Comparison of ENCODE assay signal across 2 cellular contexts in the genomic region with DNA sequence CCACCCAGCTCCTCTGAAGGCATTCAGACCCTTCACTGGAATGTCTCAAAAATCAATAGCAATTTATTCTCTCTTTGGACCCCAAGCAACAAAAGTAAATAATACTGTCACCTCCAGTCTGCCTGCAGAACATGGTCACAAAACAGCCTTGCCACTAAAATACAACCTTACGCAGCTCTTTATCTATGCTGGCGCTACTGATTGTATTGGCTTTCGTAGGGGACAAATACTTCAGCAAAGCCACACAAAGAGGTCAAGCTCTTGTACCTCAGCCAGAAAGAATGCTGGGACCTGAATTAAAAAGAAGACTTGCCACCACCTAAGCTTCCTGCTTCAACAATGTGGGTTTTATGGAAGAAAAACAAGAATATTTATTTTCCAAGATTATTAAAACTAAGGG.
TF ChIP-seq lines count a peak whose summit lies in the region.

No MANE protein-coding gene starts in this region.

TF ChIP-seq in liver, 16 proteins besides CTCF, POLR2A, EP300 and RAD21:
- no peak for TF ChIP-seq HNF4G (IDR thresholded peaks at IDR 0.05)
- TF ChIP-seq REST (IDR thresholded peaks at IDR 0.05), result no peak
- no peak for TF ChIP-seq EGR1 (IDR thresholded peaks at IDR 0.05; ENCODE audit: low read depth in 2 of 2)
- TF ChIP-seq, protein P1, sequence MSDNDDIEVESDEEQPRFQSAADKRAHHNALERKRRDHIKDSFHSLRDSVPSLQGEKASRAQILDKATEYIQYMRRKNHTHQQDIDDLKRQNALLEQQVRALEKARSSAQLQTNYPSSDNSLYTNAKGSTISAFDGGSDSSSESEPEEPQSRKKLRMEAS (IDR thresholded peaks at IDR 0.05), result no peak
- no peak for TF ChIP-seq GABPA (IDR thresholded peaks at IDR 0.05 in 1 of 2, conservative IDR thresholded peaks at IDR 0.05 in 1 of 2)
- TF ChIP-seq SP1 (IDR thresholded peaks at IDR 0.05), result peak; percentile 24
- peak; percentile 35 to 60 for TF ChIP-seq HNF4A (conservative IDR thresholded peaks at IDR 0.05)
- TF ChIP-seq FOXA2 (IDR thresholded peaks at IDR 0.05), result no peak
- TF ChIP-seq, protein P2, sequence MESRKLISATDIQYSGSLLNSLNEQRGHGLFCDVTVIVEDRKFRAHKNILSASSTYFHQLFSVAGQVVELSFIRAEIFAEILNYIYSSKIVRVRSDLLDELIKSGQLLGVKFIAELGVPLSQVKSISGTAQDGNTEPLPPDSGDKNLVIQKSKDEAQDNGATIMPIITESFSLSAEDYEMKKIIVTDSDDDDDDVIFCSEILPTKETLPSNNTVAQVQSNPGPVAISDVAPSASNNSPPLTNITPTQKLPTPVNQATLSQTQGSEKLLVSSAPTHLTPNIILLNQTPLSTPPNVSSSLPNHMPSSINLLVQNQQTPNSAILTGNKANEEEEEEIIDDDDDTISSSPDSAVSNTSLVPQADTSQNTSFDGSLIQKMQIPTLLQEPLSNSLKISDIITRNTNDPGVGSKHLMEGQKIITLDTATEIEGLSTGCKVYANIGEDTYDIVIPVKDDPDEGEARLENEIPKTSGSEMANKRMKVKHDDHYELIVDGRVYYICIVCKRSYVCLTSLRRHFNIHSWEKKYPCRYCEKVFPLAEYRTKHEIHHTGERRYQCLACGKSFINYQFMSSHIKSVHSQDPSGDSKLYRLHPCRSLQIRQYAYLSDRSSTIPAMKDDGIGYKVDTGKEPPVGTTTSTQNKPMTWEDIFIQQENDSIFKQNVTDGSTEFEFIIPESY (IDR thresholded peaks at IDR 0.05), result no peak
- TF ChIP-seq ATF3 (IDR thresholded peaks at IDR 0.05), result no peak
- TF ChIP-seq JUND (IDR thresholded peaks at IDR 0.05), result no peak
- no peak for TF ChIP-seq FOXA1 (IDR thresholded peaks at IDR 0.05)
- no peak for TF ChIP-seq TAF1 (conservative IDR thresholded peaks at IDR 0.05)
- peak in 1 of 2 donors; percentile 23 for TF ChIP-seq RXRA (IDR thresholded peaks at IDR 0.05)
- no peak for TF ChIP-seq YY1 (IDR thresholded peaks at IDR 0.05)
- TF ChIP-seq NR2F2 (IDR thresholded peaks at IDR 0.05), result peak; percentile 65

TF ChIP-seq in HepG2, 621 proteins besides CTCF, POLR2A, EP300 and RAD21:
- no peak for TF ChIP-seq PAWR (CRISPR knock-in tag; IDR thresholded peaks at IDR 0.05; ENCODE audit: borderline replicate concordance)
- no peak for TF ChIP-seq ZSCAN29 (CRISPR knock-in tag; conservative IDR thresholded peaks at IDR 0.05)
- TF ChIP-seq MED1 (CRISPR knock-in tag; IDR thresholded peaks at IDR 0.05), result no peak
- no peak for TF ChIP-seq SALL1 (CRISPR knock-in tag; IDR thresholded peaks at IDR 0.05)
- TF ChIP-seq ZNF543 (CRISPR knock-in tag; IDR thresholded peaks at IDR 0.05), result no peak
- no peak for TF ChIP-seq ZNF563 (CRISPR knock-in tag; IDR thresholded peaks at IDR 0.05)
- TF ChIP-seq ATF7-NPFF (CRISPR knock-in tag; IDR thresholded peaks at IDR 0.05; ENCODE audit: low read depth), result no peak
- no peak for TF ChIP-seq MED8 (CRISPR knock-in tag; IDR thresholded peaks at IDR 0.05; ENCODE audit: insufficient replicate concordance)
- TF ChIP-seq, protein P3, sequence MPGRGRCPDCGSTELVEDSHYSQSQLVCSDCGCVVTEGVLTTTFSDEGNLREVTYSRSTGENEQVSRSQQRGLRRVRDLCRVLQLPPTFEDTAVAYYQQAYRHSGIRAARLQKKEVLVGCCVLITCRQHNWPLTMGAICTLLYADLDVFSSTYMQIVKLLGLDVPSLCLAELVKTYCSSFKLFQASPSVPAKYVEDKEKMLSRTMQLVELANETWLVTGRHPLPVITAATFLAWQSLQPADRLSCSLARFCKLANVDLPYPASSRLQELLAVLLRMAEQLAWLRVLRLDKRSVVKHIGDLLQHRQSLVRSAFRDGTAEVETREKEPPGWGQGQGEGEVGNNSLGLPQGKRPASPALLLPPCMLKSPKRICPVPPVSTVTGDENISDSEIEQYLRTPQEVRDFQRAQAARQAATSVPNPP (CRISPR knock-in tag; IDR thresholded peaks at IDR 0.05), result no peak
- no peak for TF ChIP-seq MLLT10 (CRISPR knock-in tag; IDR thresholded peaks at IDR 0.05)
